In genomic region chr13:91359566-91359965, GRCh38 we compare ENCODE assay signal across 15 cellular contexts. TPM values are rescaled to one million over a fixed set of nuclear protein-coding genes. Genes with fewer than 3 reads are reported as not detected.
"Had no signal": no experiment of that assay in that cellular context is flagged by ENCODE, and none has a peak within 500 bp of the region (broad histone marks: within the 10 kb centered on the region; RNA-seq: fewer than 3 reads in every experiment).

No MANE protein-coding gene starts in this region.

- H3K9me3 ChIP-seq: esophagus squamous epithelium, right atrium auricular region, upper lobe of right lung had no signal

- H3K4me2 ChIP-seq: smooth muscle cell had no signal

- H3K9me3 Mint-ChIP-seq: activated CD8-positive, alpha-beta T cell treated with anti-CD3 and anti-CD28 coated beads for 36 hours; activated naive CD4-positive, alpha-beta T cell treated with anti-CD3 and anti-CD28 coated beads, Interleukin-2, amount 50 U/mL, for 72 hours; naive B cell; T-helper 2 cell treated with Interferon-gamma antibody and Interleukin-4, amounts not matched to agents 5 μg/mL and 100 μg/mL, for 36 hours had no signal

- H3K27ac Mint-ChIP-seq: activated naive CD4-positive, alpha-beta T cell treated with anti-CD3 and anti-CD28 coated beads, Interleukin-2, amount 50 U/mL, for 72 hours had no signal

- H3K4me3 Mint-ChIP-seq: activated CD8-positive, alpha-beta T cell treated with anti-CD3 and anti-CD28 coated beads for 36 hours; naive B cell; T-helper 2 cell treated with Interferon-gamma antibody and Interleukin-4, amounts not matched to agents 5 μg/mL and 100 μg/mL, for 36 hours had no signal

- H3K27me3 Mint-ChIP-seq: activated CD8-positive, alpha-beta T cell treated with anti-CD3 and anti-CD28 coated beads for 36 hours; naive B cell had no signal

- H3K4me3 ChIP-seq: esophagus squamous epithelium, lung, right atrium auricular region, smooth muscle cell, upper lobe of right lung had no signal

- H3K4me1 ChIP-seq: esophagus squamous epithelium, right atrium auricular region, upper lobe of right lung had no signal

- DNase-seq: activated CD8-positive, alpha-beta memory T cell treated with anti-CD3 and anti-CD28 coated beads, Interleukin-2, amount 50 U/mL, for 4 hours; activated CD8-positive, alpha-beta T cell treated with anti-CD3 and anti-CD28 coated beads for 36 hours; anterior cingulate cortex; esophagus squamous epithelium; foreskin fibroblast; left colon; naive B cell; nucleus accumbens; stimulated activated naive CD4-positive, alpha-beta T cell; upper lobe of right lung had no signal

- ATAC-seq: activated CD8-positive, alpha-beta T cell treated with anti-CD3 and anti-CD28 coated beads for 36 hours; left colon; upper lobe of right lung had no signal

- H3K36me3 Mint-ChIP-seq: naive B cell had no signal

- H3K27ac ChIP-seq: esophagus squamous epithelium, right atrium auricular region, upper lobe of right lung had no signal

- H3K27me3 ChIP-seq: esophagus squamous epithelium, right atrium auricular region, upper lobe of right lung had no signal

RNA-seq across cellular contexts. Expression of gene GPC5, which starts 38.9 kb away (rescaled TPM):
- total RNA-seq: esophagus squamous epithelium had no signal
